ENCODE assay signal across 8 cellular contexts in the genomic region with DNA sequence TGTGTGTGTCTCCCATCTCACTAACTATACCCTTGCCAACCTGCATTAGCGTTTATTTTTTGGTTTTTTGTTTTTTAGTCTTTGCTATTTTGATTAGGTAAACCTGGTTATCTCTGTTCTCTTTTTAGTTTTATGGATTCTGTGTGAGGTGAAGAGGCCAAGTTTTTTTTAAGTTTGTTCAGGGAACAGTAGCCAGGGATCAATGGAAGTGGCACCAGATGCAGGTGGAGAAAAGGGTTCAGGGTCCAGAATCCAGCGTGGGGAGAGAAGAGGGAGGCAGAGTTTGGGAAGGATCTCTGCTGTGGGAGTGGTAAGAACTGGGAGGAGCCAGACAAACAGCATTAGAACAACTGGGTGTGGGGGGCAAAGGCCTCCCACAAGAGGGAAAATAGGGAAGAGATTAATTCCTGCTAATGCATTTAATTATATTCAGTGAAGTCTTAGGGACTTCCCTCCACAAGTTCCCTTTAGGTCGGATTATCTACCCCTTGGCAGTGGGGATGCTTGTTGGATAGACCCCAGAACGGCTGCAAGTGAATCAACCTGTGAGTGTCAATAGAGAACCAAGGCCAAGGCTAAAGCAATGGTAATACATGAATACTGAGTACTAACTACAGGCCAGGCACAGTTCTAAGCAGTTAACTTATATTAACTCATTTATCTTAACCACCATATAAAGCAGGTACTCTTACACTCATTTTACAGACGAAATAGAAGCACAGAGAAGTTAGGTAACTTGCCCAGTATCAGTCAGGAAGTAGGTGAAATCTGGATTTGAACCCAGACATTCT. TPM values are rescaled to one million over a fixed set of nuclear protein-coding genes. Genes with fewer than 3 reads are reported as not detected.
DNase-seq lines count a peak whose midpoint lies in the region; ATAC-seq and TF ChIP-seq lines count a peak whose summit lies in the region.

No MANE protein-coding gene starts in this region.

- peaks cover 68% of the 10 kb centered on the region for H3K4me1 Mint-ChIP-seq in activated B cell treated with CpG ODN at 0.5 μM for 24 hours
- peaks cover 49 to 76% of the 10 kb centered on the region in 2 donors for H3K4me1 Mint-ChIP-seq in stimulated activated naive B cell treated with anti-CD40 and anti-IgM and Interleukin-4, amounts not matched to agents 10 μg/mL and 1 μg/mL and 100 μg/mL, for 72 hours

- H3K27me3 ChIP-seq in iPS-18a (ENCODE audit: control insufficient read depth, insufficient read depth, low read length): no peaks in the 10 kb centered on the region

- no peak for ATAC-seq in activated B cell treated with CpG ODN at 0.5 μM for 24 hours (ENCODE audit: low read depth)
- ATAC-seq in stimulated activated naive B cell treated with anti-CD40 and anti-IgM and Interleukin-4, amounts not matched to agents 10 μg/mL and 1 μg/mL and 100 μg/mL, for 72 hours (replicated peaks): no peak

- peaks cover 4% of the 10 kb centered on the region for H3K36me3 Mint-ChIP-seq in activated B cell treated with CpG ODN at 0.5 μM for 24 hours (ENCODE audit: low read depth)
- peaks cover 2 to 4% of the 10 kb centered on the region in 2 donors for H3K36me3 Mint-ChIP-seq in stimulated activated naive B cell treated with anti-CD40 and anti-IgM and Interleukin-4, amounts not matched to agents 10 μg/mL and 1 μg/mL and 100 μg/mL, for 72 hours

- no peaks in the 10 kb centered on the region for H3K27me3 Mint-ChIP-seq in activated B cell treated with CpG ODN at 0.5 μM for 24 hours
- no peaks in the 10 kb centered on the region for H3K27me3 Mint-ChIP-seq in stimulated activated naive B cell treated with anti-CD40 and anti-IgM and Interleukin-4, amounts not matched to agents 10 μg/mL and 1 μg/mL and 100 μg/mL, for 72 hours

- intact Hi-C loops in activated B cell treated with CpG ODN at 0.5 μM for 24 hours (cut with micrococcal nuclease): loop anchor here (1.0 kb wide), 3 partner anchors 21 to 125 kb away; a partner anchor contains a TSS

- CTCF ChIA-PET in activated B cell treated with CpG ODN at 0.5 μM for 24 hours (lab: Charles Lee): interaction anchor here (1.8 to 2.3 kb wide), 2 partner anchors 11 to 21 kb away, joined by 9 to 11 read pairs; no protein-coding TSS in a partner anchor

- TF ChIP-seq CTCF in activated B cell treated with CpG ODN at 0.5 μM for 24 hours (IDR thresholded peaks at IDR 0.05): no peak

- H3K4me3 ChIP-seq in iPS-18a (ENCODE audit: low read length): peak overlapping the region; percentile 91

- peak overlapping the region; percentile 90 for H3K4me3 Mint-ChIP-seq in activated B cell treated with CpG ODN at 0.5 μM for 24 hours
- H3K4me3 Mint-ChIP-seq in stimulated activated naive B cell treated with anti-CD40 and anti-IgM and Interleukin-4, amounts not matched to agents 10 μg/mL and 1 μg/mL and 100 μg/mL, for 72 hours: peak overlapping the region; percentile 97 to 99

- H3K27ac Mint-ChIP-seq in activated B cell treated with CpG ODN at 0.5 μM for 24 hours: peak overlapping the region; percentile 93
- peak overlapping the region; percentile 98 for H3K27ac Mint-ChIP-seq in stimulated activated naive B cell treated with anti-CD40 and anti-IgM and Interleukin-4, amounts not matched to agents 10 μg/mL and 1 μg/mL and 100 μg/mL, for 72 hours

- DNase-seq in NCI-H524 (lab: John Stamatoyannopoulos, UW) (peak; percentile 14 to 25), NCI-H524 treated with DMSO at 0.1 percent for 48 hours (lab: John Stamatoyannopoulos, UW) (no peak), activated B cell treated with CpG ODN at 0.5 μM for 24 hours (no peak), globus pallidus (ENCODE audit: low spot score) (no peak), HPDE6-E6E7 (ENCODE audit: extremely low spot score) (no peak)
- DNase-seq in stimulated activated naive B cell treated with anti-CD40 and anti-IgM and Interleukin-4, amounts not matched to agents 10 μg/mL and 1 μg/mL and 100 μg/mL, for 72 hours: no peak
- no peak for DNase-seq in activated CD8-positive, alpha-beta memory T cell treated with anti-CD3 and anti-CD28 coated beads, Interleukin-2, amount 50 U/mL, for 4 hours

- H3K9me3 Mint-ChIP-seq in activated B cell treated with CpG ODN at 0.5 μM for 24 hours: no peaks in the 10 kb centered on the region
- H3K9me3 Mint-ChIP-seq in stimulated activated naive B cell treated with anti-CD40 and anti-IgM and Interleukin-4, amounts not matched to agents 10 μg/mL and 1 μg/mL and 100 μg/mL, for 72 hours: no peaks in the 10 kb centered on the region

- H3K36me3 ChIP-seq in iPS-18a (ENCODE audit: control insufficient read depth, low read depth, low read length): no peaks in the 10 kb centered on the region

- peak overlapping the region; percentile 79 for H3K9ac ChIP-seq in iPS-18a (ENCODE audit: low read length)

- H3K9me3 ChIP-seq in iPS-18a (ENCODE audit: control insufficient read depth, low read depth, low read length): no peaks in the 10 kb centered on the region

- peaks cover 20% of the 10 kb centered on the region for H3K4me1 ChIP-seq in iPS-18a (ENCODE audit: control insufficient read depth, low read depth, low read length)

- POLR2A ChIA-PET in activated B cell treated with CpG ODN at 0.5 μM for 24 hours (lab: Charles Lee): interaction anchor here (0.7 to 2.8 kb wide), 11 partner anchors 10 to 519 kb away, joined by 3 to 35 read pairs (median 5); a partner anchor contains a TSS

- no peak overlapping the region for H3K27ac ChIP-seq in iPS-18a (ENCODE audit: low read length)

RNA-seq across cellular contexts. Expression of a gene that starts 0.6 kb away (rescaled TPM):
- total RNA-seq in activated B cell treated with CpG ODN at 0.5 μM for 24 hours: 0.71 TPM in 1 of 2 replicates, not detected in the other

RNA-seq across cellular contexts. Expression of a gene that starts 0.8 kb away (rescaled TPM):
- total RNA-seq in activated B cell treated with CpG ODN at 0.5 μM for 24 hours: 56.8 and 64.9 TPM in 2 replicates

RNA-seq across cellular contexts. Expression of a gene that starts 37.1 kb away (rescaled TPM):
- 13.1 and 13.7 TPM in 2 replicates for total RNA-seq in activated B cell treated with CpG ODN at 0.5 μM for 24 hours

RNA-seq across cellular contexts. Expression of a gene that starts 49.0 kb away (rescaled TPM):
- 9.2 and 11.0 TPM in 2 replicates for total RNA-seq in activated B cell treated with CpG ODN at 0.5 μM for 24 hours

Comparison
In these comparisons a context has a peak if more than half of its experiments do, and no peak if none do; other contexts are left out.
1. DNase-seq: peak in NCI-H524 (2 of 2); none in NCI-H524 treated with DMSO at 0.1 percent for 48 hours (single experiment), activated B cell treated with CpG ODN at 0.5 μM for 24 hours (single experiment), stimulated activated naive B cell treated with anti-CD40 and anti-IgM and Interleukin-4, amounts not matched to agents 10 μg/mL and 1 μg/mL and 100 μg/mL, for 72 hours (single experiment), activated CD8-positive, alpha-beta memory T cell treated with anti-CD3 and anti-CD28 coated beads, Interleukin-2, amount 50 U/mL, for 4 hours (single experiment), globus pallidus (single experiment) and HPDE6-E6E7 (single experiment).